In genomic region chr2:129976969-129977368, GRCh38 we compare ENCODE assay signal across 2 cellular contexts. TPM values are rescaled to one million over a fixed set of nuclear protein-coding genes. Genes with fewer than 3 reads are reported as not detected.
"Had no signal": no experiment of that assay in that cellular context is flagged by ENCODE, and none has a peak within 500 bp of the region (broad histone marks: within the 10 kb centered on the region; RNA-seq: fewer than 3 reads in every experiment).

No MANE protein-coding gene starts in this region.

RNA-seq across cellular contexts. Expression of gene RAB6C, which starts 2.5 kb away (rescaled TPM):
- polyA plus RNA-seq: endothelial cell of umbilical vein, foreskin keratinocyte had no signal
